8 cellular contexts compared by ENCODE assay signal in the genomic region with DNA sequence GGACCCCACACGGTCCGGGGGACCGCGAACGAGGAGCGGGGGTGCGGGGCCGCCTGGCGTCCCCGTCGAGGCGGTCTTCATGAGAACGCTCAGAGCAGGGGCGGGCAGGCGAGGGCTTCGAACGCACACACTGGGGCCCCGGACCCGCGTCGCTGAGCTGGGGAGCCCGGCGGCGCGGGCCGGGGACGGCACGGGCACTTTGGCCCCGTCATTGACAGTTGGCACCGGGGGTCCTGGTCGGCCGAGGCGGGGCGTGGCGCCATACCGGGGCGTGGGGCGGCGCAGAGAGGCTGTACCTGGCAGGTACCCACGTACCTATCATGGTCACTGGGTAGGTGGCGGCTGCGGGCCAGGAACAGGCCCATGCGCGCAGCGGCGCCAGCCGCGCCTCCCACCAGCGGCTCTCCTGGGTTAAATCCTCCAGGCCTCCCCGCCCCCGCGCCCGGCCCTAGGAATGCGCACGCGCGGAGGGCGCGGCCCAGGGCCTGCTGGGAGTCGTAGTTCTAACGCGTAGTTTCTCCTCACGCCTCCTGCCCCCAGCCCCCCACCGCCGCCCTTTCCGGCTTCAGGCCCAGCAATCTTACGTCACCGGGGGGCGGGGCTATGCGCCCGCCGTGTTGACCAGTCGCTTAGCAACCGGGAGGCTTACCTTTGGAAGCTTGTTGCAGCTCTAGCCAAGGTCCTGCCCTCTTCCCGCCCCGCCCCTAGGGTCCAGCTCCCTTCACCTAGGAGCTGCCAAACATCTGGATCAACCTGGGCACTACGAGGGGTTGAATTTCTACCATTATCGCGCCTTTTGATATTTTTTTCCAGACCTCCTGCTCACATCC. TPM values are rescaled to one million over a fixed set of nuclear protein-coding genes. Genes with fewer than 3 reads are reported as not detected.
DNase-seq lines count a peak whose midpoint lies in the region; ATAC-seq lines count a peak whose summit lies in the region.

Gene PACRG, plus strand, starts transcription at position 628 of the 830 bp plus-strand sequence.
Gene PRKN, minus strand, starts transcription at position 420 of the 830 bp plus-strand sequence.

- ATAC-seq in activated naive CD4-positive, alpha-beta T cell treated with anti-CD3 and anti-CD28 coated beads, Interleukin-2, amount 50 U/mL, for 72 hours = peak; percentile 94 to 97

- H3K36me3 ChIP-seq in H7 (replicated peaks; ENCODE audit: control insufficient read depth, insufficient read depth, low read length) = no peaks in the 10 kb centered on the region
- H3K36me3 ChIP-seq in SK-N-MC (ENCODE audit: insufficient read depth, low read length) = no peaks in the 10 kb centered on the region

- H3K9ac ChIP-seq in SK-N-MC (ENCODE audit: insufficient read length) = peak within 1 kb of the TSS; percentile 76

- peak within 1 kb of the TSS; percentile 73 for H3K4me3 ChIP-seq in H7 (ENCODE audit: insufficient read depth, low read depth, low read length)
- peak within 1 kb of the TSS; percentile 91 for H3K4me3 ChIP-seq in SK-N-MC

- H3K36me3 Mint-ChIP-seq in activated naive CD4-positive, alpha-beta T cell treated with anti-CD3 and anti-CD28 coated beads, Interleukin-2, amount 50 U/mL, for 72 hours = peaks cover 0 to 4% of the 10 kb centered on the region in 2 donors

- H3K27me3 ChIP-seq in H7 (ENCODE audit: control insufficient read depth, insufficient read depth, low read length) = no peaks in the 10 kb centered on the region

- H3K27ac Mint-ChIP-seq in activated naive CD4-positive, alpha-beta T cell treated with anti-CD3 and anti-CD28 coated beads, Interleukin-2, amount 50 U/mL, for 72 hours = peak within 1 kb of the TSS; percentile 86 to 97

- 0 out of 2 replicates have a peak, but pooled peaks cover 3% of the 10 kb centered on the region for H3K9me3 ChIP-seq in SK-N-MC (ENCODE audit: low read depth, low read length)

- H3K9me3 Mint-ChIP-seq in activated naive CD4-positive, alpha-beta T cell treated with anti-CD3 and anti-CD28 coated beads, Interleukin-2, amount 50 U/mL, for 72 hours = no peaks in the 10 kb centered on the region

- H3K27ac ChIP-seq in SK-N-MC (no peak within 1 kb of the TSS), substantia nigra (ENCODE audit: low read depth, low read length, poor library complexity, severe bottlenecking) (peak within 1 kb of the TSS; percentile 91)

- peak; percentile 96 for DNase-seq in EL
- DNase-seq in H7 = peak; percentile 97
- DNase-seq in M059J (ENCODE audit: low read depth) = peak; percentile 97
- peak; percentile 76 for DNase-seq in SK-N-MC (ENCODE audit: low read depth, low spot score)
- DNase-seq in activated naive CD4-positive, alpha-beta T cell treated with anti-CD3 and anti-CD28 coated beads, Interleukin-2, amount 50 U/mL, for 72 hours (ENCODE audit: low spot score in 2 of 2) = peak; percentile 97 to 99
- peak; percentile 68 for DNase-seq in glomerular endothelial cell (ENCODE audit: extremely low read depth, low read depth, low spot score)
- peak; percentile 83 for DNase-seq in non-pigmented ciliary epithelial cell (ENCODE audit: low read depth)
- peak; percentile 75 to 99 (median 97) for DNase-seq in substantia nigra (lab: John Stamatoyannopoulos, UW)

RNA-seq across cellular contexts. Expression of gene PACRG, which starts in this region (rescaled TPM):
- total RNA-seq in H7 (2014; rRNA removed; shearing (Covaris generic)) = 0.07 and 0.52 TPM in 2 replicates
- total RNA-seq in M059J (2014; rRNA removed; shearing (Covaris generic)) = 0.12 TPM in 1 of 2 replicates, not detected in the other
- total RNA-seq in activated naive CD4-positive, alpha-beta T cell treated with anti-CD3 and anti-CD28 coated beads, Interleukin-2, amount 50 U/mL, for 72 hours = under 1 TPM in 1 of 2 donors, not detected in 1; 0.43 TPM
- total RNA-seq in glomerular endothelial cell = 0.23 TPM in 1 of 2 replicates, not detected in the other

RNA-seq across cellular contexts. Expression of gene PRKN, which starts in this region (rescaled TPM):
- total RNA-seq in H7 (2014; rRNA removed; shearing (Covaris generic)) = 0.26 and 0.90 TPM in 2 replicates
- 0.07 TPM in 1 of 2 replicates, not detected in the other for total RNA-seq in M059J (2014; rRNA removed; shearing (Covaris generic))
- 1 to 10 TPM in 1 of 2 donors, under 1 TPM in 1; 0.57 to 4.1 TPM for total RNA-seq in activated naive CD4-positive, alpha-beta T cell treated with anti-CD3 and anti-CD28 coated beads, Interleukin-2, amount 50 U/mL, for 72 hours
- total RNA-seq in glomerular endothelial cell = 0.63 and 0.93 TPM in 2 replicates

Comparison
In these comparisons a context has a peak if more than half of its experiments do, and no peak if none do; other contexts are left out.
1. Peak in DNase-seq and H3K4me3 ChIP-seq in H7; RNA of the genes that start here not detected or under 1 TPM.
2. Peak in DNase-seq in M059J; RNA of the genes that start here not detected or under 1 TPM.
3. Peak in DNase-seq in glomerular endothelial cell; RNA of the genes that start here not detected or under 1 TPM.